Comparison of ENCODE assay signal across 9 cellular contexts in genomic region chr9:4048441-4048840, GRCh38.
DNase-seq lines count a peak whose midpoint lies in the region; ATAC-seq and TF ChIP-seq lines count a peak whose summit lies in the region.
"Had no signal": no experiment of that assay in that cellular context is flagged by ENCODE, and none has a peak within 500 bp of the region (broad histone marks: within the 10 kb centered on the region; RNA-seq: fewer than 3 reads in every experiment).

No MANE protein-coding gene starts in this region.

- no peaks in the 10 kb centered on the region for H3K4me1 ChIP-seq in left lung
- H3K4me1 ChIP-seq: pancreas had no signal

- CTCF ChIA-PET in BJ (lab: Yijun Ruan, JAX): interaction anchor here (0.5 to 1.0 kb wide), 4 partner anchors 14 to 285 kb away, joined by 3 to 6 read pairs (median 3); no protein-coding TSS in a partner anchor

- H3K27ac ChIP-seq in brain microvascular endothelial cell (no peak overlapping the region), left lung (no peak overlapping the region)
- H3K27ac ChIP-seq: pancreas had no signal

- ATAC-seq in left lung: peak; percentile 58
- ATAC-seq in GM21576 (IDR thresholded peaks at IDR 0.05; ENCODE audit: unreplicated experiment): no peak
- no peak for ATAC-seq in GM18868 (IDR thresholded peaks at IDR 0.05; ENCODE audit: unreplicated experiment)

- intact Hi-C loops in left lung (cut with DNase I): no loop called here

- no peak overlapping the region for H3K4me3 ChIP-seq in BJ (ENCODE audit: low read depth, low read length)
- no peak overlapping the region for H3K4me3 ChIP-seq in brain microvascular endothelial cell (ENCODE audit: low read depth, low read length)
- H3K4me3 ChIP-seq in left lung: no peak overlapping the region
- H3K4me3 ChIP-seq: pancreas had no signal

- H3K36me3 ChIP-seq in BJ (ENCODE audit: control insufficient read depth, insufficient read depth, low read length): no peaks in the 10 kb centered on the region
- no peaks in the 10 kb centered on the region for H3K36me3 ChIP-seq in brain microvascular endothelial cell (replicated peaks)
- H3K36me3 ChIP-seq in left lung: no peaks in the 10 kb centered on the region
- H3K36me3 ChIP-seq: pancreas had no signal

- POLR2A ChIA-PET in BJ (lab: Charles Lee): no interaction called here

- TF ChIP-seq CTCF in BJ (IDR thresholded peaks at IDR 0.05; ENCODE audit: insufficient read depth, low read depth, low read length) (peak; percentile 70), brain microvascular endothelial cell (IDR thresholded peaks at IDR 0.05; ENCODE audit: low read depth, low read length, missing control alignments) (peak; percentile 70), left lung (IDR thresholded peaks at IDR 0.05) (no peak)

- H3K27me3 ChIP-seq in BJ (ENCODE audit: control insufficient read depth, insufficient read depth, low read length): no peaks in the 10 kb centered on the region
- H3K27me3 ChIP-seq in brain microvascular endothelial cell (replicated peaks): no peaks in the 10 kb centered on the region
- H3K27me3 ChIP-seq in left lung: no peaks in the 10 kb centered on the region
- H3K27me3 ChIP-seq: pancreas had no signal

- H3K9me3 ChIP-seq in left lung: no peaks in the 10 kb centered on the region
- H3K9me3 ChIP-seq: pancreas had no signal

- DNase-seq in BJ (ENCODE audit: low read depth) (peak; percentile 1), HS-5 (ENCODE audit: low read depth) (peak; percentile 8), brain microvascular endothelial cell (peak; percentile 31), left lung (no peak), GF-D8 (lab: John Stamatoyannopoulos, UW) (no peak)
- no peak for DNase-seq in activated CD8-positive, alpha-beta memory T cell treated with anti-CD3 and anti-CD28 coated beads, Interleukin-2, amount 50 U/mL, for 4 hours
- DNase-seq: pancreas had no signal

- in situ Hi-C loops in brain microvascular endothelial cell (cut with HindIII; ENCODE audit: low pct_ligation_motif_present, low sequenced_read_pairs): no loop called here

Comparison
In these comparisons a context has a peak if more than half of its experiments do, and no peak if none do; other contexts are left out.
1. DNase-seq: peak in BJ (single experiment), HS-5 (single experiment) and brain microvascular endothelial cell (single experiment); none in left lung (0 of 2), GF-D8 (single experiment) and activated CD8-positive, alpha-beta memory T cell treated with anti-CD3 and anti-CD28 coated beads, Interleukin-2, amount 50 U/mL, for 4 hours (single experiment).
2. CTCF ChIP-seq: peak in BJ (single experiment) and brain microvascular endothelial cell (single experiment); none in left lung (0 of 2).